In the genomic region with DNA sequence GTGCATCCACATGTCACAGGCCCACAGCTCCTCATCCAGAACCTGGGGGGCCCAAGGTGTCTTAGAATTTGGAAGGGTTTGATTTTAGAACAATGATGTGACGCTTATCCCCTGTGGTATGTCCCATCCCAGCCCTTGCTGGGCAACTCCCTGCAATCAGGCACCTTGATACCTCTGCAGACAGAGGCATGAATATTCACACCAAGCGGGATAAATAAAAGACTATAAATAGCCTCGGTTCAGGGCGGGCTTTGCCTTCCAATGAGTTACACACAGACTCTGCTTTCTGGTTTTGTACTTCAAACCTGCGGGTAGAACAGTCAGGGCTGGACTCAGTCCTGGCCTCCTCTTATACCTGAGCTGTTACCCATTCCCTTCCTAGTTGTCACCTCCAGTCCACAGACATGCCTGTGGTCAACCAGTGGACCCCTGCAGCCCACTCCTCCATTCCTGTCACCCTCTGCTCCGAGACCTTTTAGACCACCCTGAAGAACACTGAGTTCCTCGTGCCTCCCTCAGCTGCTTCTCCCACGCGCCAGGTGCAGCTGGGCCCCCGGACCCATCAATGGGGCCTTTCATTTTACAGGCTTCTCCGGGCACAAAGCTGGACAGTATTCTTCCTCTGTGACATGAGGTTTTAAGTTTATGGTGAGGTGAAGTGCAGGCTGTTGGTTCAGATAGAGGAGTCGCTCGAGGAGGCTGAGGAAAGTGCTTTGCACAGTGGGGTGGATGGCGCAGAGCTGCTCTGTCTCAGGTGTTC, we compare ENCODE assay signal across 25 cellular contexts.
DNase-seq lines count a peak whose midpoint lies in the region; ATAC-seq lines count a peak whose summit lies in the region.
"Had no signal": no experiment of that assay in that cellular context is flagged by ENCODE, and none has a peak within 500 bp of the region (broad histone marks: within the 10 kb centered on the region; RNA-seq: fewer than 3 reads in every experiment).

No MANE protein-coding gene starts in this region.

- DNase-seq in Ammon's horn (ENCODE audit: low spot score) (peak; percentile 55), SK-MEL-5 (ENCODE audit: low read depth, low spot score) (peak; percentile 4), globus pallidus (ENCODE audit: low spot score) (peak; percentile 72), midbrain (lab: John Stamatoyannopoulos, UW) (peak; percentile 22), DMS 273 (lab: John Stamatoyannopoulos, UW; ENCODE audit: unreplicated experiment) (no peak)
- no peak for DNase-seq in stimulated activated CD4-positive, alpha-beta T cell treated with anti-CD3 and anti-CD28 coated beads, Interleukin-4, amount 100 ng/mL, for 4 hours
- DNase-seq: activated CD8-positive, alpha-beta memory T cell treated with anti-CD3 and anti-CD28 coated beads, Interleukin-2, amount 10 ng/mL, durations not matched to agents 7 days and 5 days; activated gamma-delta T cell treated with Interleukin-2 at 50 U/mL for 16 hours; activated T-cell treated with anti-CD3 and anti-CD28 coated beads, Interleukin-2, amount 50 U/mL, for 4 hours; esophagus squamous epithelium; foreskin melanocyte; H7; immature natural killer cell; mesenchymal stem cell; NCI-H2029 treated with DMSO at 0.1 percent for 48 hours; NCI-H524 treated with DMSO at 0.1 percent for 48 hours; NK-92 treated with Interleukin-12 subunit alpha and Interleukin-12 subunit beta, amount 100 ng/mL, for 24 hours; PC-3; right lobe of liver; stimulated activated CD4-positive, alpha-beta T cell treated with anti-CD3 and anti-CD28 coated beads, Interleukin-2, amount 100 ng/mL, for 48 hours; T-helper 17 cell had no signal

- ATAC-seq in HG03095 (IDR thresholded peaks at IDR 0.05; ENCODE audit: unreplicated experiment) (no peak), GM18519 (IDR thresholded peaks at IDR 0.05; ENCODE audit: low FRiP score, unreplicated experiment) (no peak)
- ATAC-seq: activated CD8-positive, alpha-beta memory T cell treated with anti-CD3 and anti-CD28 coated beads, Interleukin-2, amount 10 ng/mL, durations not matched to agents 7 days and 5 days; left lobe of liver; PC-3; right lobe of liver; Right ventricle myocardium inferior; T-helper 17 cell had no signal

- in situ Hi-C loops in SK-MEL-5 (cut with HindIII; ENCODE audit: low pct_unique_long_range_greater_than_20kb, low sequenced_read_pairs): no loop called here

Comparison
In these comparisons a context has a peak if more than half of its experiments do, and no peak if none do; other contexts are left out.
1. DNase-seq: peak in Ammon's horn (single experiment), SK-MEL-5 (single experiment), globus pallidus (single experiment) and midbrain (single experiment); none in DMS 273 (single experiment) and stimulated activated CD4-positive, alpha-beta T cell treated with anti-CD3 and anti-CD28 coated beads, Interleukin-4, amount 100 ng/mL, for 4 hours (0 of 2).